In genomic region chr15:40564591-40565332, GRCh38 we compare ENCODE assay signal across 8 cellular contexts. TPM values are rescaled to one million over a fixed set of nuclear protein-coding genes. Genes with fewer than 3 reads are reported as not detected.
DNase-seq lines count a peak whose midpoint lies in the region; ATAC-seq and TF ChIP-seq lines count a peak whose summit lies in the region.

CCDC32 (minus strand) TSS chr15:40565042; CDS start chr15:40563015, 2,027 bp downstream.

- H3K27me3 ChIP-seq in H7 (ENCODE audit: control insufficient read depth, insufficient read depth, low read length): no peaks in the 10 kb centered on the region

- DNase-seq in ELF-1 (ENCODE audit: low read depth, low spot score): peak; percentile 99
- DNase-seq in H7: peak; percentile 96
- DNase-seq in M059J (ENCODE audit: low read depth): peak; percentile 99
- DNase-seq in SHP77 (lab: John Stamatoyannopoulos, UW): peak; percentile 98 to 100
- peak; percentile 90 for DNase-seq in activated effector memory CD4-positive, alpha-beta T cell treated with Interleukin-2 at 50 U/mL for 16 hours
- peak; percentile 99 for DNase-seq in fibroblast of pulmonary artery (ENCODE audit: low read depth)
- DNase-seq in natural killer cell treated with Interleukin-12 subunit alpha and Interleukin-12 subunit beta and Interleukin-15 and Interleukin-18, amount 100 ng/mL, for 72 hours (ENCODE audit: low spot score): peak; percentile 98
- DNase-seq in stimulated activated naive CD8-positive, alpha-beta T cell treated with anti-CD3 and anti-CD28 coated beads, Interleukin-15, Interleukin-2, amounts not matched to agents 100 U/mL and 50 U/mL, for 24 hours: peak; percentile 93

- no peaks in the 10 kb centered on the region; the same call in 1 of the 2 replicates for H3K36me3 ChIP-seq in H7 (replicated peaks; ENCODE audit: control insufficient read depth, insufficient read depth, low read length)

- H3K4me1 Mint-ChIP-seq in natural killer cell treated with Interleukin-12 subunit alpha and Interleukin-12 subunit beta and Interleukin-15 and Interleukin-18, amount 100 ng/mL, for 72 hours (ENCODE audit: low read depth in 2 of 2): peaks cover 40 to 49% of the 10 kb centered on the region in 2 donors

- peak within 1 kb of the TSS; percentile 97 for H3K4me3 Mint-ChIP-seq in natural killer cell treated with Interleukin-12 subunit alpha and Interleukin-12 subunit beta and Interleukin-15 and Interleukin-18, amount 100 ng/mL, for 72 hours

- no peaks in the 10 kb centered on the region for H3K9me3 Mint-ChIP-seq in natural killer cell treated with Interleukin-12 subunit alpha and Interleukin-12 subunit beta and Interleukin-15 and Interleukin-18, amount 100 ng/mL, for 72 hours

- H3K27me3 Mint-ChIP-seq in natural killer cell treated with Interleukin-12 subunit alpha and Interleukin-12 subunit beta and Interleukin-15 and Interleukin-18, amount 100 ng/mL, for 72 hours: no peaks in the 10 kb centered on the region

- H3K4me3 ChIP-seq in H7 (ENCODE audit: insufficient read depth, low read depth, low read length) (peak within 1 kb of the TSS; percentile 86), fibroblast of pulmonary artery (replicated peaks; ENCODE audit: low read depth, low read length) (peak within 1 kb of the TSS; percentile 97)

- peak; percentile 97 to 98 for ATAC-seq in natural killer cell treated with Interleukin-12 subunit alpha and Interleukin-12 subunit beta and Interleukin-15 and Interleukin-18, amount 100 ng/mL, for 72 hours
- ATAC-seq in stimulated activated naive CD8-positive, alpha-beta T cell treated with anti-CD3 and anti-CD28 coated beads, Interleukin-15, Interleukin-2, amounts not matched to agents 100 U/mL and 50 U/mL, for 24 hours: peak; percentile 97

- no peak for TF ChIP-seq CTCF in fibroblast of pulmonary artery (IDR thresholded peaks at IDR 0.05; ENCODE audit: low read length, missing control alignments)

- peaks cover 11% of the 10 kb centered on the region for H3K36me3 Mint-ChIP-seq in natural killer cell treated with Interleukin-12 subunit alpha and Interleukin-12 subunit beta and Interleukin-15 and Interleukin-18, amount 100 ng/mL, for 72 hours

- peak within 1 kb of the TSS; percentile 82 to 95 for H3K27ac Mint-ChIP-seq in natural killer cell treated with Interleukin-12 subunit alpha and Interleukin-12 subunit beta and Interleukin-15 and Interleukin-18, amount 100 ng/mL, for 72 hours

RNA-seq across cellular contexts. Expression of gene CCDC32, which starts in this region (rescaled TPM):
- 12.3 and 17.2 TPM in 2 replicates for total RNA-seq in H7 (2014; rRNA removed; shearing (Covaris generic))
- total RNA-seq in M059J (2014; rRNA removed; shearing (Covaris generic)): 13.3 and 24.9 TPM in 2 replicates
- 10 to 100 TPM; 49.0 to 52.5 TPM for total RNA-seq in natural killer cell treated with Interleukin-12 subunit alpha and Interleukin-12 subunit beta and Interleukin-15 and Interleukin-18, amount 100 ng/mL, for 72 hours

Comparison
In these comparisons a context has a peak if more than half of its experiments do, and no peak if none do; other contexts are left out.
1. Peak in every context shown above with its lines: DNase-seq, ATAC-seq and H3K4me3 ChIP-seq.